In the genomic region with DNA sequence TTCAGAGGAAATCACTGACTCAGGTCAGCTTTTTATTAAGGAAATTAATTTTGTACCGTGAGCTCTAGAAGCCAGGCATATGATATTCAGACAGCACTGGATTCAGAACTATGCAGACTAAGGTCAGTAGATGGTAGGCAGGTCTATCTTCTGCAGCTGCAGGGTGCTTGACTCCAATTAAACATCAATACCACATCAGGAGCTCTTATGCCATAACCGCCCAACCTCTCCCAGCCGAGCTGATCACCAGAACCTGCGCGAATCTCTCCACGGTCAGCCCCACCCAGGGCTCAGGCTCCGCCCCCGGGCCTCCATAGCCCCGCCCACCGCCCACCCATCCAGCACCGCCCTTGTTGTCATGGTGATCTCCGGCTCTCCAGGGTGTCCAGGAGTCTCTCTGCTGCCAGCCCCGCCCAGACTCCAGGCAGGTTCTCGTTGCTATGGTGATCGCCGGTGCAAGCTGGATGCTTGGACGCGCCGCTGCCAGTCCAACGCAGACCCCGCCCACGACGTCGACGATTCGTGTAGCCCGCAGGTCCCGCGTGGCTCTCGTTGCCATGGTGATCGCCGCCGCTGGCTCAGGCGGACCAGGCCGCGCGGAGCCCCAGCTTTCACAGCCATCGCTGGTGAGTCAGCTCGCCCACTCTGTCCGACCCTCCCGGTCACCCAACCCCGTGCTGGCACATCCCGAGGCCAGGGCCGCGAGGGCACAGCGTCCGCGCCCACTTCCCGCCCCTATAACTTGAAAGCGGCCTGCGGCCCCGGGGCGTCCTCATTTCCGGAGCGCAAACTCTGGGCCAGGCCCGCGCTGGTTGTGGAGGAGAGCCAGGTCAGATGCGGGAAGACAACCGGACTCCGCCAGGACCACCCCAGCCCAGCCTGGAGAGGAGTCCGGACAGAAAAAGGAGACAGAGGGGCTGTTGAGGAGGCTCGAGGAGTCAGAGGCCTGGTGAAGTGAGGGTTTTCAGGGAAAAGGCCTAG, we compare ENCODE assay signal across 1 cellular context.
A peak's percentile ranks its signal among the peaks of the same experiment; 100 is the strongest.
TF ChIP-seq lines count a peak whose summit lies in the region.

A gene with protein sequence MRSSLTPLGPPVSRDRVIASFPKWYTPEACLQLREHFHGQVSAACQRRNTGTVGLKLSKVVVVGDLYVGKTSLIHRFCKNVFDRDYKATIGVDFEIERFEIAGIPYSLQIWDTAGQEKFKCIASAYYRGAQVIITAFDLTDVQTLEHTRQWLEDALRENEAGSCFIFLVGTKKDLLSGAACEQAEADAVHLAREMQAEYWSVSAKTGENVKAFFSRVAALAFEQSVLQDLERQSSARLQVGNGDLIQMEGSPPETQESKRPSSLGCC (plus strand): TSS at position 552 of the 981 bp plus-strand sequence. CDS start 1,140 bp downstream, outside the sequence.

TF ChIP-seq in HEK293, 187 proteins besides CTCF, POLR2A, EP300 and RAD21 (continued from another document and continues in another):
- TF ChIP-seq, protein P1, sequence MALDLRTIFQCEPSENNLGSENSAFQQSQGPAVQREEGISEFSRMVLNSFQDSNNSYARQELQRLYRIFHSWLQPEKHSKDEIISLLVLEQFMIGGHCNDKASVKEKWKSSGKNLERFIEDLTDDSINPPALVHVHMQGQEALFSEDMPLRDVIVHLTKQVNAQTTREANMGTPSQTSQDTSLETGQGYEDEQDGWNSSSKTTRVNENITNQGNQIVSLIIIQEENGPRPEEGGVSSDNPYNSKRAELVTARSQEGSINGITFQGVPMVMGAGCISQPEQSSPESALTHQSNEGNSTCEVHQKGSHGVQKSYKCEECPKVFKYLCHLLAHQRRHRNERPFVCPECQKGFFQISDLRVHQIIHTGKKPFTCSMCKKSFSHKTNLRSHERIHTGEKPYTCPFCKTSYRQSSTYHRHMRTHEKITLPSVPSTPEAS (tag by site-specific recombination; IDR thresholded peaks at IDR 0.05): no peak
- TF ChIP-seq GLIS2 (tag by site-specific recombination; IDR thresholded peaks at IDR 0.05) (peak; percentile 48; the same call in 1 of the 2 replicates), ZNF624 (tag by site-specific recombination; IDR thresholded peaks at IDR 0.05) (no peak), ZNF433 (tag by site-specific recombination; IDR thresholded peaks at IDR 0.05; ENCODE audit: low read depth) (no peak), ZNF37A (tag by site-specific recombination; IDR thresholded peaks at IDR 0.05) (no peak), MZF1 (tag by site-specific recombination; IDR thresholded peaks at IDR 0.05; ENCODE audit: borderline replicate concordance) (no peak), ZNF768 (tag by site-specific recombination; IDR thresholded peaks at IDR 0.05) (no peak; the same call in 1 of the 2 replicates), ZBTB8A (tag by site-specific recombination; IDR thresholded peaks at IDR 0.05) (peak; percentile 59), ZNF548 (tag by site-specific recombination; IDR thresholded peaks at IDR 0.05) (no peak), ZNF561 (tag by site-specific recombination; IDR thresholded peaks at IDR 0.05; ENCODE audit: borderline replicate concordance) (no peak), ZNF121 (tag by site-specific recombination; IDR thresholded peaks at IDR 0.05) (no peak), KLF1 (tag by site-specific recombination; IDR thresholded peaks at IDR 0.05) (peak; percentile 59), ZNF174 (tag by site-specific recombination; IDR thresholded peaks at IDR 0.05) (no peak), ZNF76 (tag by site-specific recombination; IDR thresholded peaks at IDR 0.05; ENCODE audit: borderline replicate concordance, low read depth) (peak; percentile 68; the same call in 1 of the 2 replicates), TRIM28 (IDR thresholded peaks at IDR 0.05; ENCODE audit: borderline replicate concordance, low read length) (no peak), ZNF473 (tag by site-specific recombination; IDR thresholded peaks at IDR 0.05) (no peak), MYNN (tag by site-specific recombination; IDR thresholded peaks at IDR 0.05; ENCODE audit: borderline replicate concordance) (peak; percentile 84), ZIC2 (tag by site-specific recombination; IDR thresholded peaks at IDR 0.05) (peak; percentile 36; the same call in 1 of the 2 replicates), ZNF626 (tag by site-specific recombination; IDR thresholded peaks at IDR 0.05) (no peak), ZNF621 (tag by site-specific recombination; IDR thresholded peaks at IDR 0.05) (no peak), GFI1B (tag by site-specific recombination; IDR thresholded peaks at IDR 0.05) (no peak), SETDB1 (IDR thresholded peaks at IDR 0.05; ENCODE audit: insufficient read length, low read length) (no peak), ZBTB20 (tag by site-specific recombination; IDR thresholded peaks at IDR 0.05) (peak; percentile 88), ZNF335 (tag by site-specific recombination; conservative IDR thresholded peaks at IDR 0.05) (peak; percentile 84), OVOL3 (tag by site-specific recombination; IDR thresholded peaks at IDR 0.05) (no peak), ZXDB (tag by site-specific recombination; IDR thresholded peaks at IDR 0.05) (peak; percentile 82; the same call in 1 of the 2 replicates), SCRT2 (tag by site-specific recombination; IDR thresholded peaks at IDR 0.05) (no peak), ZNF202 (tag by site-specific recombination; IDR thresholded peaks at IDR 0.05; ENCODE audit: borderline replicate concordance) (no peak), ZNF658 (tag by site-specific recombination; IDR thresholded peaks at IDR 0.05) (no peak), ZNF585B (tag by site-specific recombination; IDR thresholded peaks at IDR 0.05) (no peak), ZBTB7A (tag by site-specific recombination; IDR thresholded peaks at IDR 0.05; ENCODE audit: low read depth) (no peak)
- TF ChIP-seq, protein P2, sequence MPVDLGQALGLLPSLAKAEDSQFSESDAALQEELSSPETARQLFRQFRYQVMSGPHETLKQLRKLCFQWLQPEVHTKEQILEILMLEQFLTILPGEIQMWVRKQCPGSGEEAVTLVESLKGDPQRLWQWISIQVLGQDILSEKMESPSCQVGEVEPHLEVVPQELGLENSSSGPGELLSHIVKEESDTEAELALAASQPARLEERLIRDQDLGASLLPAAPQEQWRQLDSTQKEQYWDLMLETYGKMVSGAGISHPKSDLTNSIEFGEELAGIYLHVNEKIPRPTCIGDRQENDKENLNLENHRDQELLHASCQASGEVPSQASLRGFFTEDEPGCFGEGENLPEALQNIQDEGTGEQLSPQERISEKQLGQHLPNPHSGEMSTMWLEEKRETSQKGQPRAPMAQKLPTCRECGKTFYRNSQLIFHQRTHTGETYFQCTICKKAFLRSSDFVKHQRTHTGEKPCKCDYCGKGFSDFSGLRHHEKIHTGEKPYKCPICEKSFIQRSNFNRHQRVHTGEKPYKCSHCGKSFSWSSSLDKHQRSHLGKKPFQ (tag by site-specific recombination; IDR thresholded peaks at IDR 0.05): no peak
- TF ChIP-seq, protein P3, sequence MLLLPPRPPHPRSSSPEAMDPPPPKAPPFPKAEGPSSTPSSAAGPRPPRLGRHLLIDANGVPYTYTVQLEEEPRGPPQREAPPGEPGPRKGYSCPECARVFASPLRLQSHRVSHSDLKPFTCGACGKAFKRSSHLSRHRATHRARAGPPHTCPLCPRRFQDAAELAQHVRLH (tag by site-specific recombination; IDR thresholded peaks at IDR 0.05): no peak
- TF ChIP-seq, protein P4, sequence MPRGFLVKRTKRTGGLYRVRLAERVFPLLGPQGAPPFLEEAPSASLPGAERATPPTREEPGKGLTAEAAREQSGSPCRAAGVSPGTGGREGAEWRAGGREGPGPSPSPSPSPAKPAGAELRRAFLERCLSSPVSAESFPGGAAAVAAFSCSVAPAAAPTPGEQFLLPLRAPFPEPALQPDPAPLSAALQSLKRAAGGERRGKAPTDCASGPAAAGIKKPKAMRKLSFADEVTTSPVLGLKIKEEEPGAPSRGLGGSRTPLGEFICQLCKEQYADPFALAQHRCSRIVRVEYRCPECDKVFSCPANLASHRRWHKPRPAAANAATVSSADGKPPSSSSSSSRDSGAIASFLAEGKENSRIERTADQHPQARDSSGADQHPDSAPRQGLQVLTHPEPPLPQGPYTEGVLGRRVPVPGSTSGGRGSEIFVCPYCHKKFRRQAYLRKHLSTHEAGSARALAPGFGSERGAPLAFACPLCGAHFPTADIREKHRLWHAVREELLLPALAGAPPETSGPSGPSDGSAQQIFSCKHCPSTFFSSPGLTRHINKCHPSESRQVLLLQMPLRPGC (tag by site-specific recombination; IDR thresholded peaks at IDR 0.05): peak; percentile 44; the same call in 1 of the 2 replicates
- TF ChIP-seq, protein P5, sequence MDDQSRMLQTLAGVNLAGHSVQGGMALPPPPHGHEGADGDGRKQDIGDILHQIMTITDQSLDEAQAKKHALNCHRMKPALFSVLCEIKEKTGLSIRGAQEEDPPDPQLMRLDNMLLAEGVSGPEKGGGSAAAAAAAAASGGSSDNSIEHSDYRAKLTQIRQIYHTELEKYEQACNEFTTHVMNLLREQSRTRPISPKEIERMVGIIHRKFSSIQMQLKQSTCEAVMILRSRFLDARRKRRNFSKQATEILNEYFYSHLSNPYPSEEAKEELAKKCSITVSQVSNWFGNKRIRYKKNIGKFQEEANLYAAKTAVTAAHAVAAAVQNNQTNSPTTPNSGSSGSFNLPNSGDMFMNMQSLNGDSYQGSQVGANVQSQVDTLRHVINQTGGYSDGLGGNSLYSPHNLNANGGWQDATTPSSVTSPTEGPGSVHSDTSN (CRISPR knock-in tag; IDR thresholded peaks at IDR 0.05): no peak; the same call in 1 of the 2 replicates
- TF ChIP-seq, protein P6, sequence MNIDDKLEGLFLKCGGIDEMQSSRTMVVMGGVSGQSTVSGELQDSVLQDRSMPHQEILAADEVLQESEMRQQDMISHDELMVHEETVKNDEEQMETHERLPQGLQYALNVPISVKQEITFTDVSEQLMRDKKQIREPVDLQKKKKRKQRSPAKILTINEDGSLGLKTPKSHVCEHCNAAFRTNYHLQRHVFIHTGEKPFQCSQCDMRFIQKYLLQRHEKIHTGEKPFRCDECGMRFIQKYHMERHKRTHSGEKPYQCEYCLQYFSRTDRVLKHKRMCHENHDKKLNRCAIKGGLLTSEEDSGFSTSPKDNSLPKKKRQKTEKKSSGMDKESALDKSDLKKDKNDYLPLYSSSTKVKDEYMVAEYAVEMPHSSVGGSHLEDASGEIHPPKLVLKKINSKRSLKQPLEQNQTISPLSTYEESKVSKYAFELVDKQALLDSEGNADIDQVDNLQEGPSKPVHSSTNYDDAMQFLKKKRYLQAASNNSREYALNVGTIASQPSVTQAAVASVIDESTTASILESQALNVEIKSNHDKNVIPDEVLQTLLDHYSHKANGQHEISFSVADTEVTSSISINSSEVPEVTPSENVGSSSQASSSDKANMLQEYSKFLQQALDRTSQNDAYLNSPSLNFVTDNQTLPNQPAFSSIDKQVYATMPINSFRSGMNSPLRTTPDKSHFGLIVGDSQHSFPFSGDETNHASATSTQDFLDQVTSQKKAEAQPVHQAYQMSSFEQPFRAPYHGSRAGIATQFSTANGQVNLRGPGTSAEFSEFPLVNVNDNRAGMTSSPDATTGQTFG (tag by site-specific recombination; IDR thresholded peaks at IDR 0.05; ENCODE audit: borderline replicate concordance): no peak
- TF ChIP-seq, protein P7, sequence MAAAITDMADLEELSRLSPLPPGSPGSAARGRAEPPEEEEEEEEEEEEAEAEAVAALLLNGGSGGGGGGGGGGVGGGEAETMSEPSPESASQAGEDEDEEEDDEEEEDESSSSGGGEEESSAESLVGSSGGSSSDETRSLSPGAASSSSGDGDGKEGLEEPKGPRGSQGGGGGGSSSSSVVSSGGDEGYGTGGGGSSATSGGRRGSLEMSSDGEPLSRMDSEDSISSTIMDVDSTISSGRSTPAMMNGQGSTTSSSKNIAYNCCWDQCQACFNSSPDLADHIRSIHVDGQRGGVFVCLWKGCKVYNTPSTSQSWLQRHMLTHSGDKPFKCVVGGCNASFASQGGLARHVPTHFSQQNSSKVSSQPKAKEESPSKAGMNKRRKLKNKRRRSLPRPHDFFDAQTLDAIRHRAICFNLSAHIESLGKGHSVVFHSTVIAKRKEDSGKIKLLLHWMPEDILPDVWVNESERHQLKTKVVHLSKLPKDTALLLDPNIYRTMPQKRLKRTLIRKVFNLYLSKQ (tag by site-specific recombination; IDR thresholded peaks at IDR 0.05; ENCODE audit: borderline replicate concordance): no peak
- TF ChIP-seq, protein P8, sequence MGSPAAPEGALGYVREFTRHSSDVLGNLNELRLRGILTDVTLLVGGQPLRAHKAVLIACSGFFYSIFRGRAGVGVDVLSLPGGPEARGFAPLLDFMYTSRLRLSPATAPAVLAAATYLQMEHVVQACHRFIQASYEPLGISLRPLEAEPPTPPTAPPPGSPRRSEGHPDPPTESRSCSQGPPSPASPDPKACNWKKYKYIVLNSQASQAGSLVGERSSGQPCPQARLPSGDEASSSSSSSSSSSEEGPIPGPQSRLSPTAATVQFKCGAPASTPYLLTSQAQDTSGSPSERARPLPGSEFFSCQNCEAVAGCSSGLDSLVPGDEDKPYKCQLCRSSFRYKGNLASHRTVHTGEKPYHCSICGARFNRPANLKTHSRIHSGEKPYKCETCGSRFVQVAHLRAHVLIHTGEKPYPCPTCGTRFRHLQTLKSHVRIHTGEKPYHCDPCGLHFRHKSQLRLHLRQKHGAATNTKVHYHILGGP (tag by site-specific recombination; IDR thresholded peaks at IDR 0.05): no peak
